Comparison of ENCODE assay signal across 9 cellular contexts in the genomic region with DNA sequence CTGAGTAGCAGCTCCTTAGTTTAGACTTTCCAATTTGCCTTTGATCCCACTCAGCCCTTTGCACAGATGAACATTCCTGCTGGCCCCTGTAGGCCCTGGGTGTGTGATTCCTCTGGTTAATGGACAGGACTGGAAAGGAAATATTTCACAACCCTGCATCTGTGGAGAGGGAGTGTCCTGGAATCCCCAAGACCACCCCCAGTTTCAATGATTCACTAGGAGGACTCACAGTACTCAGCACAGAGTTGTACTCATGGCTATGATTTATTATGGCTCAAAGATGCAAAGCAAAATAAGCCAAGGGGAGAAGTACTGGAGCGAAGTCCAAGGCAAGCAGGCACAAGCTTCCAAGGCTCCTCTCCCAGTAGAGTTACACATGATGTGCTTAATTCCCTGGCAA. TPM values are rescaled to one million over a fixed set of nuclear protein-coding genes. Genes with fewer than 3 reads are reported as not detected.
DNase-seq lines count a peak whose midpoint lies in the region; ATAC-seq and TF ChIP-seq lines count a peak whose summit lies in the region.
"Had no signal": no experiment of that assay in that cellular context is flagged by ENCODE, and none has a peak within 500 bp of the region (broad histone marks: within the 10 kb centered on the region; RNA-seq: fewer than 3 reads in every experiment).

No MANE protein-coding gene starts in this region.

- no peaks in the 10 kb centered on the region for H3K27me3 Mint-ChIP-seq in activated T-helper 17 cell treated with anti-CD3 and anti-CD28 coated beads, Interleukin-2, amount 50 U/mL, for 72 hours
- no peaks in the 10 kb centered on the region for H3K27me3 Mint-ChIP-seq in T-cell

- H2BK12ac ChIP-seq in mesenchymal stem cell (ENCODE audit: low read length in 2 of 2) = no peak overlapping the region

- no peaks in the 10 kb centered on the region for H3K4me1 Mint-ChIP-seq in activated T-helper 17 cell treated with anti-CD3 and anti-CD28 coated beads, Interleukin-2, amount 50 U/mL, for 72 hours
- no peaks in the 10 kb centered on the region for H3K4me1 Mint-ChIP-seq in T-cell

- no peak overlapping the region for H2BK15ac ChIP-seq in mesenchymal stem cell (ENCODE audit: low read depth, poor library complexity, severe bottlenecking)

- CTCF ChIA-PET in HEK293T (lab: Yijun Ruan, JAX) (no interaction called here), T-cell (lab: Charles Lee) (no interaction called here)

- no peak overlapping the region for H2AFZ ChIP-seq in mesenchymal stem cell (ENCODE audit: low read depth, low read length)

- H3K27me3 ChIP-seq in mesenchymal stem cell (ENCODE audit: control insufficient read depth in 1 of 2, insufficient read depth in 1 of 2, low read length in 2 of 2) = peaks cover 0 to 10% of the 10 kb centered on the region in 2 experiments
- H3K27me3 ChIP-seq: SJCRH30 had no signal

- POLR2A ChIA-PET in HEK293T (lab: Yijun Ruan, JAX) = interaction anchor here (1.3 kb wide), 1 partner anchor 9 kb away, joined by 4 read pairs; no protein-coding TSS in a partner anchor
- POLR2A ChIA-PET in T-cell (lab: Charles Lee) = no interaction called here

- ATAC-seq in Right ventricle myocardium superior (ENCODE audit: poor library complexity) (peak; percentile 34), T-cell (replicated peaks in 1 of 4) (no peak), GM18502 (IDR thresholded peaks at IDR 0.05; ENCODE audit: poor library complexity, unreplicated experiment) (no peak)
- no peak for ATAC-seq in activated T-helper 17 cell treated with anti-CD3 and anti-CD28 coated beads, Interleukin-2, amount 50 U/mL, for 72 hours (replicated peaks)

- peaks cover 0 to 6% of the 10 kb centered on the region in 2 experiments for H3K36me3 ChIP-seq in mesenchymal stem cell (ENCODE audit: control insufficient read depth in 1 of 2, insufficient read depth in 2 of 2, low read depth in 1 of 2, low read length in 2 of 2)
- H3K36me3 ChIP-seq: SJCRH30 had no signal

- H2AK5ac ChIP-seq in mesenchymal stem cell (ENCODE audit: low read length, severe bottlenecking) = no peak overlapping the region

- H3K14ac ChIP-seq in mesenchymal stem cell (ENCODE audit: low read length in 2 of 2) = no peak overlapping the region

- H3K18ac ChIP-seq in mesenchymal stem cell (ENCODE audit: low read depth in 1 of 2, low read length in 2 of 2) = peak overlapping the region in 1 of 2 experiments; percentile 82

- H3K4ac ChIP-seq in mesenchymal stem cell (ENCODE audit: low read depth in 1 of 2, low read length in 2 of 2) = no peak overlapping the region

- no peak overlapping the region for H2BK5ac ChIP-seq in mesenchymal stem cell (ENCODE audit: low read depth, low read length, poor library complexity, severe bottlenecking)

- peak overlapping the region; percentile 55 for H4K8ac ChIP-seq in mesenchymal stem cell (ENCODE audit: low read length)

- H3K9me3 Mint-ChIP-seq in activated T-helper 17 cell treated with anti-CD3 and anti-CD28 coated beads, Interleukin-2, amount 50 U/mL, for 72 hours = no peaks in the 10 kb centered on the region
- no peaks in the 10 kb centered on the region for H3K9me3 Mint-ChIP-seq in T-cell

- no peak overlapping the region for H2BK120ac ChIP-seq in mesenchymal stem cell (ENCODE audit: low read depth, low read length)

- peaks cover 25% of the 10 kb centered on the region for H3K4me1 ChIP-seq in mesenchymal stem cell (ENCODE audit: control insufficient read depth, insufficient read depth, low read depth, low read length)
- H3K4me1 ChIP-seq: SJCRH30 had no signal

- intact Hi-C loops in Right ventricle myocardium superior (cut with DNase I) = no loop called here
- intact Hi-C loops in cardiac septum (cut with DNase I) = loop anchor here (5.0 kb wide), 2 partner anchors 49 to 61 kb away; no protein-coding TSS in a partner anchor

- H3K4me3 Mint-ChIP-seq in activated T-helper 17 cell treated with anti-CD3 and anti-CD28 coated beads, Interleukin-2, amount 50 U/mL, for 72 hours = no peak overlapping the region
- no peak overlapping the region for H3K4me3 Mint-ChIP-seq in T-cell

- H3K4me2 ChIP-seq in mesenchymal stem cell (ENCODE audit: low read length, poor library complexity, severe bottlenecking) = no peak overlapping the region

- H3K36me3 Mint-ChIP-seq in activated T-helper 17 cell treated with anti-CD3 and anti-CD28 coated beads, Interleukin-2, amount 50 U/mL, for 72 hours (ENCODE audit: low read depth) = no peaks in the 10 kb centered on the region
- H3K36me3 Mint-ChIP-seq in T-cell = no peaks in the 10 kb centered on the region

- peak overlapping the region in 1 of 2 experiments; percentile 29 for H3K4me3 ChIP-seq in mesenchymal stem cell (ENCODE audit: insufficient read depth in 1 of 2, low read depth in 1 of 2, low read length in 2 of 2)
- H3K4me3 ChIP-seq: SJCRH30 had no signal

- WGBS in mesenchymal stem cell = 0% methylated on average over 1 of the region's 1 CpG

- peak overlapping the region; percentile 25 for H4K91ac ChIP-seq in mesenchymal stem cell (ENCODE audit: low read length)

- peak overlapping the region; percentile 76 for H3K27ac ChIP-seq in epithelial cell of prostate
- peak overlapping the region; percentile 58 for H3K27ac ChIP-seq in mesenchymal stem cell (ENCODE audit: low read length, poor library complexity, severe bottlenecking)
- H3K27ac ChIP-seq: SJCRH30 had no signal

- H3K9me3 ChIP-seq in mesenchymal stem cell (ENCODE audit: control insufficient read depth, low read length) = no peaks in the 10 kb centered on the region
- H3K9me3 ChIP-seq: SJCRH30 had no signal

- no peak overlapping the region for H3K23ac ChIP-seq in mesenchymal stem cell (ENCODE audit: low read length in 2 of 2)

- no peak overlapping the region for H3K27ac Mint-ChIP-seq in activated T-helper 17 cell treated with anti-CD3 and anti-CD28 coated beads, Interleukin-2, amount 50 U/mL, for 72 hours
- H3K27ac Mint-ChIP-seq in T-cell = no peak overlapping the region

- H3K79me1 ChIP-seq in mesenchymal stem cell (replicated peaks; ENCODE audit: low read length, poor library complexity, severe bottlenecking) = peaks cover 22% of the 10 kb centered on the region

- DNase-seq in Right ventricle myocardium superior = no peak
- no peak for DNase-seq in cardiac septum (ENCODE audit: low spot score)
- peak; percentile 95 for DNase-seq in epithelial cell of prostate (ENCODE audit: low read depth, low spot score)
- peak; percentile 97 for DNase-seq in mesenchymal stem cell
- DNase-seq in HEK293T (ENCODE audit: extremely low spot score) = no peak
- DNase-seq in T-cell = no peak

- peak overlapping the region; percentile 10 for H3K9ac ChIP-seq in mesenchymal stem cell (ENCODE audit: low read length)

TF ChIP-seq in HEK293T, 16 proteins besides CTCF, POLR2A, EP300 and RAD21:
- TF ChIP-seq SUZ12 (IDR thresholded peaks at IDR 0.05) (no peak), SP1 (IDR thresholded peaks at IDR 0.05) (no peak), ARNT (IDR thresholded peaks at IDR 0.05) (no peak), L3MBTL2 (conservative IDR thresholded peaks at IDR 0.05) (no peak), FOXA1 (IDR thresholded peaks at IDR 0.05) (no peak), FOXK2 (IDR thresholded peaks at IDR 0.05) (no peak), CTBP1 (IDR thresholded peaks at IDR 0.05; ENCODE audit: borderline replicate concordance) (no peak), NFRKB (IDR thresholded peaks at IDR 0.05) (no peak), LEF1 (IDR thresholded peaks at IDR 0.05; ENCODE audit: borderline replicate concordance) (no peak), HDGF (IDR thresholded peaks at IDR 0.05; ENCODE audit: borderline replicate concordance) (no peak), FOXM1 (IDR thresholded peaks at IDR 0.05; ENCODE audit: borderline replicate concordance) (no peak), BHLHE40 (IDR thresholded peaks at IDR 0.05; ENCODE audit: borderline replicate concordance) (no peak), ELF4 (IDR thresholded peaks at IDR 0.05) (no peak), TARDBP (IDR thresholded peaks at IDR 0.05) (no peak), ZNF384 (IDR thresholded peaks at IDR 0.05) (no peak)
- TF ChIP-seq, protein P1, sequence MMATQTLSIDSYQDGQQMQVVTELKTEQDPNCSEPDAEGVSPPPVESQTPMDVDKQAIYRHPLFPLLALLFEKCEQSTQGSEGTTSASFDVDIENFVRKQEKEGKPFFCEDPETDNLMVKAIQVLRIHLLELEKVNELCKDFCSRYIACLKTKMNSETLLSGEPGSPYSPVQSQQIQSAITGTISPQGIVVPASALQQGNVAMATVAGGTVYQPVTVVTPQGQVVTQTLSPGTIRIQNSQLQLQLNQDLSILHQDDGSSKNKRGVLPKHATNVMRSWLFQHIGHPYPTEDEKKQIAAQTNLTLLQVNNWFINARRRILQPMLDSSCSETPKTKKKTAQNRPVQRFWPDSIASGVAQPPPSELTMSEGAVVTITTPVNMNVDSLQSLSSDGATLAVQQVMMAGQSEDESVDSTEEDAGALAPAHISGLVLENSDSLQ (IDR thresholded peaks at IDR 0.05) = no peak

RNA-seq across cellular contexts. Expression of a gene that starts 42.4 kb away (rescaled TPM):
- total RNA-seq in Right ventricle myocardium superior (116 TPM), cardiac septum (67.0 TPM), T-cell (10 to 100 TPM in 1 of 5 donors, 1 to 10 TPM in 4; 6.4 to 10.4 (median 6.6) TPM)
- 14.6 TPM for polyA plus RNA-seq in mesenchymal stem cell (2013, experiment 1 of 2)
- polyA plus RNA-seq in mesenchymal stem cell (2013, experiment 2 of 2) = 13.8 TPM
- 10 to 100 TPM; 25.9 to 27.3 TPM for total RNA-seq in activated T-helper 17 cell treated with anti-CD3 and anti-CD28 coated beads, Interleukin-2, amount 50 U/mL, for 72 hours

Comparison
In these comparisons a context has a peak if more than half of its experiments do, and no peak if none do; other contexts are left out.
1. DNase-seq: peak in epithelial cell of prostate (single experiment) and mesenchymal stem cell (single experiment); none in Right ventricle myocardium superior (single experiment), cardiac septum (single experiment), HEK293T (single experiment) and T-cell (0 of 34).